17 cellular contexts compared by ENCODE assay signal in the genomic region with DNA sequence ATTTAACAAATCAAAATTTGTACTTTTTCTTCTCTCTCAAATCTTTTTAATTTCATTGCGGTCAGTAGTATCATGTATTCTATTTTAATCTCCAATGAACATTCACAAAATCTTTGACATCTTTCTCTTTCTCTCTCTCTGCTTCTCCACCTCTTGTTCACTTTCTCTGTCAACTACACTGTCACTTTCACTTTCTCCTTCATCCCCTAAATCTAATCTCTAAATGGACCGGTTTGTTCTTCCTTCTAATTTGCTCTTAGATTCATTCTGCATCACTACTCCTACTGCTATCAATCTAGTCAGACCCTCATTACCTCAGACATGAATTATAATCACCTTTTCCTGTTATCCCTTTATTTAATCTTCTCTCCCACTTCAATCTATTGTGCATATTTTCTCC. TPM values are rescaled to one million over a fixed set of nuclear protein-coding genes. Genes with fewer than 3 reads are reported as not detected.
DNase-seq lines count a peak whose midpoint lies in the region; ATAC-seq and TF ChIP-seq lines count a peak whose summit lies in the region.
"Had no signal": no experiment of that assay in that cellular context is flagged by ENCODE, and none has a peak within 500 bp of the region (broad histone marks: within the 10 kb centered on the region; RNA-seq: fewer than 3 reads in every experiment).

No MANE protein-coding gene starts in this region.

- POLR2A ChIA-PET in HCT116 (lab: Charles Lee) (no interaction called here), T-cell (lab: Charles Lee) (no interaction called here)

- no peak overlapping the region for H3K9ac ChIP-seq in HCT116 (ENCODE audit: low read length)

- WGBS in aorta, 2 donors = 70 to 72% methylated on average over 2 of the region's 2 CpGs

- H3K27me3 ChIP-seq in HCT116 (ENCODE audit: insufficient read depth, low read length) (no peaks in the 10 kb centered on the region), osteoblast (ENCODE audit: insufficient read depth, low read length) (no peaks in the 10 kb centered on the region), aorta (ENCODE audit: control insufficient read depth in 1 of 2, insufficient read depth in 2 of 2, low read length in 1 of 2) (no peaks in the 10 kb centered on the region)
- H3K27me3 ChIP-seq: esophagus muscularis mucosa had no signal

- H3K9me3 Mint-ChIP-seq in activated T-cell treated with anti-CD3 and anti-CD28 coated beads, Interleukin-2, amount 50 U/mL, for 4 hours = no peaks in the 10 kb centered on the region
- H3K9me3 Mint-ChIP-seq in T-cell = no peaks in the 10 kb centered on the region

- H3K27ac Mint-ChIP-seq in T-cell = peak overlapping the region in 1 of 2 donors; percentile 12

- H3K4me1 Mint-ChIP-seq in activated T-cell treated with anti-CD3 and anti-CD28 coated beads, Interleukin-2, amount 50 U/mL, for 4 hours (ENCODE audit: low read depth) = peaks cover 11% of the 10 kb centered on the region
- H3K4me1 Mint-ChIP-seq in T-cell = peaks cover 11 to 12% (median 11%) of the 10 kb centered on the region in 3 donors

- DNase-seq in activated T-cell treated with anti-CD3 and anti-CD28 coated beads, Interleukin-2, amount 50 U/mL, for 4 hours = no peak
- DNase-seq in activated T-cell treated with anti-CD3 and anti-CD28 coated beads, Interleukin-2, amount 50 U/mL, for 1 hour = no peak
- DNase-seq in HCT116 (ENCODE audit: low read depth, low spot score) = no peak
- DNase-seq in T-cell = no peak
- DNase-seq in osteoblast (ENCODE audit: insufficient read length, low spot score, missing footprints) = no peak
- DNase-seq in AML-193 (lab: John Stamatoyannopoulos, UW) = no peak
- no peak for DNase-seq in NK-92 (lab: John Stamatoyannopoulos, UW; ENCODE audit: unreplicated experiment)
- no peak for DNase-seq in aorta
- DNase-seq: DMS153, mesendoderm, NCI-H1048, NCI-H226, posterior cingulate gyrus, T-helper 9 cell had no signal

- H3K36me3 Mint-ChIP-seq in activated T-cell treated with anti-CD3 and anti-CD28 coated beads, Interleukin-2, amount 50 U/mL, for 4 hours (ENCODE audit: insufficient read depth) = no peaks in the 10 kb centered on the region
- no peaks in the 10 kb centered on the region for H3K36me3 Mint-ChIP-seq in T-cell

- CTCF ChIA-PET in HCT116 (lab: Charles Lee) (no interaction called here), T-cell (lab: Charles Lee) (no interaction called here)

- H3K4me3 Mint-ChIP-seq in activated T-cell treated with anti-CD3 and anti-CD28 coated beads, Interleukin-2, amount 50 U/mL, for 4 hours = peak overlapping the region; percentile 27
- peak overlapping the region; percentile 3 to 30 (median 22) for H3K4me3 Mint-ChIP-seq in T-cell

- no peaks in the 10 kb centered on the region for H3K79me2 ChIP-seq in HCT116 (ENCODE audit: insufficient read depth, low read length)
- no peaks in the 10 kb centered on the region for H3K79me2 ChIP-seq in osteoblast (ENCODE audit: insufficient read depth, low read length)

- intact Hi-C loops in HCT116 (cut with micrococcal nuclease) = no loop called here
- intact Hi-C loops in aorta (cut with DNase I) = no loop called here

- RAD21 ChIA-PET in HCT116 (lab: Charles Lee; ENCODE audit: low non-redundant PET in 1 of 2, low total read pairs in 2 of 2, uncharacterized antibody in 2 of 2, unreplicated experiment in 2 of 2) = no interaction called here

- BruUV-seq in HCT116 (replicated peaks; lab: Mats Ljungman, UMichigan) = no TSS peak

- TF ChIP-seq CTCF in HCT116 (IDR thresholded peaks at IDR 0.05 in 2 of 3, conservative IDR thresholded peaks at IDR 0.05 in 1 of 3; ENCODE audit: borderline replicate concordance in 1 of 3, insufficient read depth in 1 of 3, low read depth in 2 of 3, low read length in 2 of 3) = no peak
- TF ChIP-seq CTCF in osteoblast (IDR thresholded peaks at IDR 0.05; ENCODE audit: extremely low read depth, low read depth, low read length) = no peak

- no peaks in the 10 kb centered on the region for H3K27me3 Mint-ChIP-seq in activated T-cell treated with anti-CD3 and anti-CD28 coated beads, Interleukin-2, amount 50 U/mL, for 4 hours (ENCODE audit: low read depth)
- H3K27me3 Mint-ChIP-seq in T-cell = no peaks in the 10 kb centered on the region

- H2AFZ ChIP-seq in HCT116 (ENCODE audit: low read depth, low read length, poor library complexity, severe bottlenecking) (peak overlapping the region; percentile 32), osteoblast (ENCODE audit: low read length) (peak overlapping the region; percentile 77)

- no peaks in the 10 kb centered on the region for H3K9me2 ChIP-seq in HCT116 (ENCODE audit: insufficient read depth)

- no peak for ATAC-seq in activated T-cell treated with anti-CD3 and anti-CD28 coated beads, Interleukin-2, amount 50 U/mL, for 4 hours
- ATAC-seq in HCT116 (no peak), T-cell (replicated peaks in 1 of 4) (no peak), aorta (ENCODE audit: low FRiP score) (no peak)

- no peaks in the 10 kb centered on the region for H3K4me1 ChIP-seq in HCT116 (ENCODE audit: control insufficient read depth in 1 of 2, insufficient read depth in 2 of 2, low read length in 2 of 2)
- H3K4me1 ChIP-seq in osteoblast (ENCODE audit: insufficient read depth, low read length) = no peaks in the 10 kb centered on the region
- H3K4me1 ChIP-seq in aorta (ENCODE audit: control insufficient read depth in 1 of 2, insufficient read depth in 2 of 2, low read length in 2 of 2) = no peaks in the 10 kb centered on the region
- H3K4me1 ChIP-seq: esophagus muscularis mucosa had no signal

- no peaks in the 10 kb centered on the region for H4K20me1 ChIP-seq in HCT116 (ENCODE audit: insufficient read depth)
- no peaks in the 10 kb centered on the region for H4K20me1 ChIP-seq in osteoblast (ENCODE audit: insufficient read depth, low read length)

- H3K27ac ChIP-seq in HCT116 (ENCODE audit: low read depth, low read length) = no peak overlapping the region
- no peak overlapping the region for H3K27ac ChIP-seq in osteoblast (ENCODE audit: low read depth, low read length)
- no peak overlapping the region for H3K27ac ChIP-seq in aorta (ENCODE audit: low read depth in 1 of 2, low read length in 2 of 2)
- H3K27ac ChIP-seq: esophagus muscularis mucosa had no signal

- no peak for TF ChIP-seq POLR2A in HCT116 (IDR thresholded peaks at IDR 0.05; ENCODE audit: borderline replicate concordance, extremely low read depth, insufficient read depth, insufficient read length)

- H3K4me3 ChIP-seq in HCT116 (replicated peaks in 1 of 2; ENCODE audit: low read depth in 1 of 2, low read length in 2 of 2) (no peak overlapping the region), osteoblast (ENCODE audit: insufficient read depth, low read length) (peak overlapping the region; percentile 40), aorta (ENCODE audit: low read length in 2 of 2) (no peak overlapping the region)
- H3K4me3 ChIP-seq: esophagus muscularis mucosa had no signal

- TF ChIP-seq RAD21 in HCT116 (IDR thresholded peaks at IDR 0.05; ENCODE audit: low read depth) = no peak

- no peaks in the 10 kb centered on the region for H3K9me3 ChIP-seq in HCT116 (ENCODE audit: control insufficient read depth in 1 of 2, insufficient read depth in 1 of 2, low read depth in 1 of 2, low read length in 2 of 2)
- H3K9me3 ChIP-seq in osteoblast (ENCODE audit: low read depth, low read length) = no peaks in the 10 kb centered on the region
- H3K9me3 ChIP-seq in aorta (ENCODE audit: control insufficient read depth, low read length) = no peaks in the 10 kb centered on the region
- H3K9me3 ChIP-seq: esophagus muscularis mucosa had no signal

- no peak overlapping the region; the same call in 1 of the 2 replicates for H3K4me2 ChIP-seq in HCT116 (ENCODE audit: low read length)
- H3K4me2 ChIP-seq in osteoblast (ENCODE audit: insufficient read depth, low read length) = peak overlapping the region; percentile 55

- H3K36me3 ChIP-seq in HCT116 (ENCODE audit: control insufficient read depth in 1 of 2, insufficient read depth in 2 of 2, low read length in 2 of 2) (no peaks in the 10 kb centered on the region), osteoblast (ENCODE audit: insufficient read depth, low read length) (no peaks in the 10 kb centered on the region), aorta (ENCODE audit: control insufficient read depth in 1 of 2, insufficient read depth in 2 of 2, low read length in 1 of 2) (no peaks in the 10 kb centered on the region)
- H3K36me3 ChIP-seq: esophagus muscularis mucosa had no signal

TF ChIP-seq in HCT116, 20 proteins besides CTCF, POLR2A, EP300 and RAD21 (continues in another document):
- TF ChIP-seq SRF (IDR thresholded peaks at IDR 0.05; ENCODE audit: low read depth) = no peak
- TF ChIP-seq POLR2AphosphoS5 (IDR thresholded peaks at IDR 0.05; ENCODE audit: low read depth, low read length) = no peak
- no peak for TF ChIP-seq SP1 (IDR thresholded peaks at IDR 0.05; ENCODE audit: low read depth)
- TF ChIP-seq JUND (IDR thresholded peaks at IDR 0.05) = no peak
- TF ChIP-seq, protein P1, sequence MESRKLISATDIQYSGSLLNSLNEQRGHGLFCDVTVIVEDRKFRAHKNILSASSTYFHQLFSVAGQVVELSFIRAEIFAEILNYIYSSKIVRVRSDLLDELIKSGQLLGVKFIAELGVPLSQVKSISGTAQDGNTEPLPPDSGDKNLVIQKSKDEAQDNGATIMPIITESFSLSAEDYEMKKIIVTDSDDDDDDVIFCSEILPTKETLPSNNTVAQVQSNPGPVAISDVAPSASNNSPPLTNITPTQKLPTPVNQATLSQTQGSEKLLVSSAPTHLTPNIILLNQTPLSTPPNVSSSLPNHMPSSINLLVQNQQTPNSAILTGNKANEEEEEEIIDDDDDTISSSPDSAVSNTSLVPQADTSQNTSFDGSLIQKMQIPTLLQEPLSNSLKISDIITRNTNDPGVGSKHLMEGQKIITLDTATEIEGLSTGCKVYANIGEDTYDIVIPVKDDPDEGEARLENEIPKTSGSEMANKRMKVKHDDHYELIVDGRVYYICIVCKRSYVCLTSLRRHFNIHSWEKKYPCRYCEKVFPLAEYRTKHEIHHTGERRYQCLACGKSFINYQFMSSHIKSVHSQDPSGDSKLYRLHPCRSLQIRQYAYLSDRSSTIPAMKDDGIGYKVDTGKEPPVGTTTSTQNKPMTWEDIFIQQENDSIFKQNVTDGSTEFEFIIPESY (IDR thresholded peaks at IDR 0.05; ENCODE audit: extremely low read depth, insufficient replicate concordance, low read length) = no peak
- no peak for TF ChIP-seq FOSL1 (IDR thresholded peaks at IDR 0.05; ENCODE audit: low read depth)
- no peak for TF ChIP-seq CEBPB (IDR thresholded peaks at IDR 0.05; ENCODE audit: low read depth)

RNA-seq across cellular contexts. Expression of gene CCDC73, which starts 18.6 kb away (rescaled TPM):
- under 1 TPM in 1 of 3 donors, not detected in 2; 0.05 TPM for total RNA-seq in activated T-cell treated with anti-CD3 and anti-CD28 coated beads, Interleukin-2, amount 50 U/mL, for 4 hours
- total RNA-seq in HCT116 (2021; ENCODE audit: unreplicated experiment) = not detected
- polyA plus RNA-seq in HCT116 (2012) = 0.01 TPM in 1 of 2 replicates, not detected in the other
- total RNA-seq in T-cell = not detected
- not detected in 2 replicates for total RNA-seq in osteoblast
- not detected for total RNA-seq in aorta
- polyA plus RNA-seq in aorta = not detected
- total RNA-seq: esophagus muscularis mucosa had no signal
- polyA plus RNA-seq: AG04450, urinary bladder had no signal

RNA-seq across cellular contexts. Expression of gene PRRG4, which starts 53.8 kb away (rescaled TPM):
- total RNA-seq in activated T-cell treated with anti-CD3 and anti-CD28 coated beads, Interleukin-2, amount 50 U/mL, for 4 hours = under 1 TPM; 0.45 to 0.68 (median 0.56) TPM
- total RNA-seq in HCT116 (2021; ENCODE audit: unreplicated experiment) = 5.4 TPM
- 2.1 and 2.4 TPM in 2 replicates for polyA plus RNA-seq in HCT116 (2012)
- total RNA-seq in T-cell = under 1 TPM in 4 of 5 donors, not detected in 1; 0.03 to 0.09 (median 0.05) TPM
- 0.29 and 0.36 TPM in 2 replicates for total RNA-seq in osteoblast
- 1 to 10 TPM; 2.0 TPM for total RNA-seq in aorta
- 1 to 10 TPM in 1 of 2 donors, under 1 TPM in 1; 0.26 to 2.1 TPM for polyA plus RNA-seq in aorta
- polyA plus RNA-seq: AG04450 had no signal
